Comparison of ENCODE assay signal across 15 cellular contexts in genomic region chr10:3077940-3078630, GRCh38. TPM values are rescaled to one million over a fixed set of nuclear protein-coding genes. Genes with fewer than 3 reads are reported as not detected.
DNase-seq lines count a peak whose midpoint lies in the region; ATAC-seq, FAIRE-seq and TF ChIP-seq lines count a peak whose summit lies in the region.
"Had no signal": no experiment of that assay in that cellular context is flagged by ENCODE, and none has a peak within 500 bp of the region (broad histone marks: within the 10 kb centered on the region; RNA-seq: fewer than 3 reads in every experiment).

No MANE protein-coding gene starts in this region.

- 65 to 79% methylated on average over 6 to 10 of the region's 10 CpGs for WGBS in mesodermal cell (ENCODE audit: insufficient coverage in 2 of 2), 2 experiments

- no peaks in the 10 kb centered on the region for H3K9me3 Mint-ChIP-seq in WTC11
- H3K9me3 Mint-ChIP-seq: neural crest cell had no signal

- H3K27me3 ChIP-seq in foreskin keratinocyte: no peaks in the 10 kb centered on the region
- H3K27me3 ChIP-seq: gastroesophageal sphincter, tibial artery had no signal

- peaks cover 57% of the 10 kb centered on the region for H3K4me1 ChIP-seq in mesodermal cell (ENCODE audit: control insufficient read depth, insufficient read depth, low read length, poor library complexity, severe bottlenecking)
- H3K4me1 ChIP-seq in foreskin keratinocyte: peaks cover 13% of the 10 kb centered on the region

- no peaks in the 10 kb centered on the region for H3K9me3 ChIP-seq in mesodermal cell (ENCODE audit: control insufficient read depth, low read length)
- H3K9me3 ChIP-seq: gastroesophageal sphincter, tibial artery had no signal

- peak overlapping the region; percentile 37; the same call in 1 of the 2 replicates for H3K4me3 Mint-ChIP-seq in WTC11
- H3K4me3 Mint-ChIP-seq: neural crest cell had no signal

- FAIRE-seq in G401.6 (lab: Jason Lieb, UNC): peak; percentile 96

- TF ChIP-seq CTCF in WTC11 (IDR thresholded peaks at IDR 0.05) (no peak), foreskin keratinocyte (conservative IDR thresholded peaks at IDR 0.05) (no peak)

- peaks cover 25% of the 10 kb centered on the region for H3K36me3 Mint-ChIP-seq in WTC11

- DNase-seq in NCI-H2081 (lab: John Stamatoyannopoulos, UW): peak; percentile 71 to 83
- DNase-seq in WTC11 (ENCODE audit: low spot score): no peak
- no peak for DNase-seq in NK-92 treated with Interleukin-12 subunit alpha and Interleukin-12 subunit beta, amount 100 ng/mL, for 24 hours (lab: John Stamatoyannopoulos, UW)
- no peak for DNase-seq in NCI-H1105 (lab: John Stamatoyannopoulos, UW)
- no peak for DNase-seq in foreskin keratinocyte
- DNase-seq: activated CD8-positive, alpha-beta memory T cell treated with anti-CD3 and anti-CD28 coated beads, Interleukin-2, amount 50 U/mL, for 4 hours; effector CD8-positive, alpha-beta T cell had no signal

- peaks cover 88% of the 10 kb centered on the region for H3K36me3 ChIP-seq in mesodermal cell (ENCODE audit: control insufficient read depth, insufficient read depth, low read length)

- peaks cover 56% of the 10 kb centered on the region for H3K4me1 Mint-ChIP-seq in WTC11

- H3K27ac Mint-ChIP-seq in WTC11: peak overlapping the region; percentile 54; the same call in 1 of the 2 replicates

- CTCF ChIA-PET in WTC11 (lab: Charles Lee): interaction anchor here (1.0 to 1.1 kb wide), 2 partner anchors 8 to 68 kb away, joined by 3 read pairs; no protein-coding TSS in a partner anchor

- H3K4me3 ChIP-seq in mesodermal cell (ENCODE audit: extremely low read depth, insufficient read depth, low read length, poor library complexity, severe bottlenecking): no peak overlapping the region
- H3K4me3 ChIP-seq: gastroesophageal sphincter, tibial artery had no signal

- ATAC-seq in WTC11 (peak; percentile 62), HG02885 (IDR thresholded peaks at IDR 0.05; ENCODE audit: poor library complexity, unreplicated experiment) (no peak), foreskin keratinocyte (no peak)
- ATAC-seq: gastroesophageal sphincter, left lobe of liver, Right ventricle myocardium inferior had no signal

- H3K27me3 Mint-ChIP-seq in WTC11 (ENCODE audit: low read depth): no peaks in the 10 kb centered on the region; the same call in 1 of the 2 replicates

- H3K27ac ChIP-seq in mesodermal cell (ENCODE audit: low read depth, low read length, severe bottlenecking): peak overlapping the region; percentile 45
- H3K27ac ChIP-seq in foreskin keratinocyte: no peak overlapping the region
- H3K27ac ChIP-seq: gastroesophageal sphincter, tibial artery had no signal

- POLR2A ChIA-PET in WTC11 (lab: Charles Lee): no interaction called here

TF ChIP-seq in WTC11, 78 proteins besides CTCF, POLR2A, EP300 and RAD21:
- no peak for TF ChIP-seq ATF3 (CRISPR knock-in tag; conservative IDR thresholded peaks at IDR 0.05)
- TF ChIP-seq CBFB (CRISPR knock-in tag; IDR thresholded peaks at IDR 0.05; ENCODE audit: low read depth): no peak
- TF ChIP-seq E2F4 (CRISPR knock-in tag; IDR thresholded peaks at IDR 0.05; ENCODE audit: borderline replicate concordance, low read depth): no peak
- no peak for TF ChIP-seq GRHL2 (CRISPR knock-in tag; IDR thresholded peaks at IDR 0.05; ENCODE audit: insufficient replicate concordance, severe bottlenecking)
- TF ChIP-seq RORB (CRISPR knock-in tag; IDR thresholded peaks at IDR 0.05): no peak
- no peak for TF ChIP-seq ZNF416 (CRISPR knock-in tag; IDR thresholded peaks at IDR 0.05)
- TF ChIP-seq, protein P1, sequence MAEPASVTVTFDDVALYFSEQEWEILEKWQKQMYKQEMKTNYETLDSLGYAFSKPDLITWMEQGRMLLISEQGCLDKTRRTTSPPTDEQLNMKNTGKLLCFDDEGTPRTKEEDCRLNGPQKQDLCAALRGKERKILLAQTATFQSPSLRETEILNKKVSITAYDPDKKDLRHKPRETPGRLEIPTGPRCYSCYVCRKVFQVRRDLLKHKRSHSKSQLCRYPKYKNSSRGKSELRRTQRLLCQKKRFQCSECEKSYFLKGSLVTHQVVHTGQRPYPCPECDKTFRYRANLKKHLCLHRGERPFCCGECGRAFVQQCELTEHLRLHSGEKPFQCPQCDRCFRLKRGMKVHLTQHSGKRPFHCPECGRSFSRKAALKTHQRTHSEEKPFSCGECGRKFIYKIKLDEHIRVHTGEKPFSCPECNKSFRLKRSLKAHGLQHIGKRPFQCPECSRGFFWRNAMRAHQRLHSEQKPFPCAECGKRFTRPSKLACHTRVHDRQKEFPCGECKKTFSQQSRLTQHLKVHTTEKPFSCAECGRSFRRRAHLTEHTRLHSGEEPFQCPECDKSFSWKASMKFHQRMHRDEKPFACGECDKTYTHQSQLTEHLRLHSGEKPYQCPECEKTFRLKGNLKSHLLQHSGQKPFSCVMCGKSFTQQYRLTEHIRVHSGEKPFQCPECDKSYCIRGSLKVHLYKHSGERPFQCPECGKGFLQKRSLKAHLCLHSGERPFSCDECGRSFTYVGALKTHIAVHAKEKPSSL (CRISPR knock-in tag; conservative IDR thresholded peaks at IDR 0.05): no peak

RNA-seq across cellular contexts. Expression of gene PFKP, which starts 10.7 kb away (rescaled TPM):
- 127 to 156 TPM (median 150 TPM) in 3 replicates for total RNA-seq in WTC11 (2021)
- polyA plus RNA-seq in mesodermal cell (2013, experiment 1 of 2): 338 TPM
- polyA plus RNA-seq in mesodermal cell (2013, experiment 2 of 2): 311 TPM
- 186 and 190 TPM in 2 replicates for total RNA-seq in foreskin keratinocyte
- 125 and 130 TPM in 2 replicates for polyA plus RNA-seq in foreskin keratinocyte

Comparison
In these comparisons a context has a peak if more than half of its experiments do, and no peak if none do; other contexts are left out.
1. DNase-seq: peak in NCI-H2081 (2 of 2); none in WTC11 (single experiment), NK-92 treated with Interleukin-12 subunit alpha and Interleukin-12 subunit beta, amount 100 ng/mL, for 24 hours (single experiment), NCI-H1105 (single experiment) and foreskin keratinocyte (0 of 2).